9 cellular contexts compared by ENCODE assay signal in genomic region chr1:62687903-62688686, GRCh38. TPM values are rescaled to one million over a fixed set of nuclear protein-coding genes. Genes with fewer than 3 reads are reported as not detected.
DNase-seq lines count a peak whose midpoint lies in the region; ATAC-seq, FAIRE-seq and TF ChIP-seq lines count a peak whose summit lies in the region.
"Had no signal": no experiment of that assay in that cellular context is flagged by ENCODE, and none has a peak within 500 bp of the region (broad histone marks: within the 10 kb centered on the region; RNA-seq: fewer than 3 reads in every experiment).

TSS of gene DOCK7 (minus strand) at chr1:62688386. CDS start at chr1:62688264, 122 bp downstream.

- H3K4me2 ChIP-seq in K562 (ENCODE audit: insufficient read depth, low read length) = peak within 1 kb of the TSS; percentile 79

- ATAC-seq in HG02678 (IDR thresholded peaks at IDR 0.05; ENCODE audit: unreplicated experiment) (peak; percentile 73), K562 (peak; percentile 79)

- no peak for TF ChIP-seq CTCF in K562 (IDR thresholded peaks at IDR 0.05 in 2 of 3, conservative IDR thresholded peaks at IDR 0.05 in 1 of 3; ENCODE audit: insufficient read depth in 2 of 3, low read depth in 1 of 3, low read length in 3 of 3)

- no peaks in the 10 kb centered on the region for H3K36me3 ChIP-seq in K562 (ENCODE audit: control insufficient read depth, insufficient read depth, low read length)

- H2AFZ ChIP-seq in K562 (ENCODE audit: low read depth, low read length) = peak within 1 kb of the TSS; percentile 98

- H3K9ac ChIP-seq in K562 (ENCODE audit: insufficient read depth in 1 of 2, low read depth in 2 of 2, low read length in 2 of 2) = peak within 1 kb of the TSS; percentile 73 to 81

- peak; percentile 43 for DNase-seq in NCI-H1436 (lab: John Stamatoyannopoulos, UW)
- no peak for DNase-seq in NCI-H1436 treated with DMSO at 0.1 percent for 48 hours (lab: John Stamatoyannopoulos, UW)
- peak; percentile 73 for DNase-seq in NCI-H1105 (lab: John Stamatoyannopoulos, UW)
- DNase-seq in T-helper 22 cell (ENCODE audit: low read depth) = peak; percentile 25
- DNase-seq in K562 (ENCODE audit: extremely low read depth in 1 of 4, low spot score in 3 of 4) = peak; percentile 72 to 76 (median 74)
- peak; percentile 63 to 67 for DNase-seq in hippocampal formation (lab: John Stamatoyannopoulos, UW)
- DNase-seq in putamen (ENCODE audit: low spot score) = peak; percentile 66

- H4K20me1 ChIP-seq in K562 (replicated peaks; ENCODE audit: control insufficient read depth, insufficient read depth, low read length) = no peaks in the 10 kb centered on the region

- peaks cover 16% of the 10 kb centered on the region; the same call in 2 of the 3 replicates for H3K79me2 ChIP-seq in K562 (ENCODE audit: control insufficient read depth, insufficient read depth, low read length)

- TF ChIP-seq RAD21 in K562 (CRISPR knock-in tag; conservative IDR thresholded peaks at IDR 0.05 in 1 of 2, IDR thresholded peaks at IDR 0.05 in 1 of 2) = no peak; a peak in 1 of 4 replicates

- H3K4me3 ChIP-seq in K562 = peak within 1 kb of the TSS; percentile 76

- POLR2A ChIA-PET in K562 (lab: Yijun Ruan, JAX) = interaction anchor here (1.0 to 3.4 kb wide), 3 partner anchors 10 to 24 kb away, joined by 3 to 12 read pairs (median 3); no protein-coding TSS in a partner anchor

- no peak for TF ChIP-seq EP300 in K562 (IDR thresholded peaks at IDR 0.05; ENCODE audit: low read length)

- H3K9me3 ChIP-seq in K562 (replicated peaks; ENCODE audit: control insufficient read depth, insufficient read depth, low read depth, low read length) = no peaks in the 10 kb centered on the region

- H3K27ac ChIP-seq in K562 (ENCODE audit: extremely low read depth, low read depth, low read length) = peak within 1 kb of the TSS; percentile 78

- in situ Hi-C loops in K562 (cut with MboI) = no loop called here

- BruUV-seq in K562 (replicated peaks; lab: Mats Ljungman, UMichigan) = no TSS peak

- intact Hi-C loops in K562 (cut with micrococcal nuclease) = loop anchor here (10.0 kb wide), 1 partner anchor 47 kb away; no protein-coding TSS in a partner anchor

- CTCF ChIA-PET in K562 (lab: Yijun Ruan, JAX; ENCODE audit: low intra/inter-chr PET ratio) = no interaction called here

- H3K27me3 ChIP-seq in K562 (ENCODE audit: control insufficient read depth in 2 of 2, insufficient read depth in 2 of 2, low read length in 2 of 2) = no peaks in the 10 kb centered on the region

- WGBS in K562 (ENCODE audit: insufficient coverage, low coverage, missing lambda C conversion rate) = under 1% methylated on average over 46 of the region's 107 CpGs

- peak; percentile 53 for TF ChIP-seq POLR2A in K562 (conservative IDR thresholded peaks at IDR 0.05)

- peaks cover 23 to 32% of the 10 kb centered on the region in 2 experiments; a peak in 4 of 5 replicates for H3K4me1 ChIP-seq in K562 (replicated peaks in 1 of 2; ENCODE audit: control insufficient read depth in 2 of 2, insufficient read depth in 2 of 2, low read length in 2 of 2)

- H3K9me1 ChIP-seq in K562 (ENCODE audit: control insufficient read depth, insufficient read depth, low read length) = no peaks in the 10 kb centered on the region

- FAIRE-seq in K562 (lab: Jason Lieb, UNC) = no peak
- FAIRE-seq: G401.6 had no signal

TF ChIP-seq in K562, 482 proteins besides CTCF, POLR2A, EP300 and RAD21 (continues in another document):
- peak; percentile 55; the same call in 1 of the 2 replicates for TF ChIP-seq TFAP4 (CRISPR knock-in tag; IDR thresholded peaks at IDR 0.05; ENCODE audit: borderline replicate concordance)

RNA-seq across cellular contexts. Expression of gene DOCK7, which starts in this region (rescaled TPM):
- total RNA-seq in K562 (2011; cell fraction: chromatin; rRNA removed; ENCODE audit: low replicate concordance) = 14.7 and 55.2 TPM in 2 replicates
- 14.5 and 15.5 TPM in 2 replicates for total RNA-seq in K562 (2011; cell fraction: nucleolus; rRNA removed)
- total RNA-seq in K562 (2011; cell fraction: nucleoplasm; rRNA removed) = 19.6 and 36.0 TPM in 2 replicates
- total RNA-seq in K562 (2014; rRNA removed) (16.4 and 29.3 TPM in 2 replicates), K562 (2014; rRNA removed; fragmentation: Illumina TruSeq; extraction: Trizol) (12.7 and 16.0 TPM in 2 replicates), K562 (2015; rRNA removed; fragmentation: Illumina TruSeq; extraction: Trizol) (18.1 and 21.8 TPM in 2 replicates), K562 (2021) (12.6 and 18.2 TPM in 2 replicates)
- polyA plus RNA-seq in K562 (2011; rRNA removed) (12.5 and 16.4 TPM in 2 replicates), K562 (2014; fragmentation: Illumina TruSeq; extraction: Trizol) (20.9 and 35.1 TPM in 2 replicates), K562 (2014; fragmentation: Nextera tagmentation; extraction: Ambion mirVana) (10 to 100 TPM in 1 of 2 experiments, 1 to 10 TPM in 1; 4.9 to 10.6 TPM), K562 (2014; rRNA removed) (7.7 and 10.1 TPM in 2 replicates)
- polyA plus RNA-seq in K562 (2011; cell fraction: cytosol; rRNA removed) = 3.0 and 7.4 TPM in 2 replicates
- polyA plus RNA-seq in K562 (2011; cell fraction: nucleus; rRNA removed) = 12.2 and 21.1 TPM in 2 replicates
- 14.6 and 22.3 TPM in 2 replicates for polyA plus RNA-seq in K562 (2012)
- polyA minus RNA-seq in K562 (2011; rRNA and poly(A)+ RNA removed) = 57.3 and 79.6 TPM in 2 replicates
- 15.4 and 16.5 TPM in 2 replicates for polyA minus RNA-seq in K562 (2011; cell fraction: cytosol; rRNA and poly(A)+ RNA removed)
- 28.9 and 46.7 TPM in 2 replicates for polyA minus RNA-seq in K562 (2011; cell fraction: nucleus; rRNA and poly(A)+ RNA removed)
